8 cellular contexts compared by ENCODE assay signal in genomic region chr15:52103217-52104207, GRCh38. TPM values are rescaled to one million over a fixed set of nuclear protein-coding genes. Genes with fewer than 3 reads are reported as not detected.
DNase-seq lines count a peak whose midpoint lies in the region; ATAC-seq and TF ChIP-seq lines count a peak whose summit lies in the region.

No MANE protein-coding gene starts in this region.

- no peak overlapping the region for H3K27ac Mint-ChIP-seq in naive thymus-derived CD4-positive, alpha-beta T cell

- no peaks in the 10 kb centered on the region for H3K27me3 ChIP-seq in naive thymus-derived CD4-positive, alpha-beta T cell (ENCODE audit: control insufficient read depth in 2 of 2, insufficient read depth in 2 of 2, low read length in 2 of 2)
- H3K27me3 ChIP-seq in spleen (replicated peaks in 1 of 7): peaks cover 0 to 17% (median 0%) of the 10 kb centered on the region in 7 donors

- no peaks in the 10 kb centered on the region for H3K4me1 ChIP-seq in naive thymus-derived CD4-positive, alpha-beta T cell (ENCODE audit: control insufficient read depth in 2 of 2, insufficient read depth in 2 of 2, low read length in 2 of 2)
- peaks cover 0 to 38% (median 5%) of the 10 kb centered on the region in 6 donors for H3K4me1 ChIP-seq in spleen

- POLR2A ChIA-PET in naive thymus-derived CD4-positive, alpha-beta T cell (lab: Charles Lee): no interaction called here

- CTCF ChIA-PET in naive thymus-derived CD4-positive, alpha-beta T cell (lab: Charles Lee): no interaction called here

- H3K27ac ChIP-seq in naive thymus-derived CD4-positive, alpha-beta T cell (ENCODE audit: low read depth, low read length): no peak overlapping the region
- H3K27ac ChIP-seq in spleen: peak overlapping the region in 1 of 8 donors; percentile 24

- peaks cover 0 to 1% (median 0%) of the 10 kb centered on the region in 11 donors for H3K9me3 Mint-ChIP-seq in naive thymus-derived CD4-positive, alpha-beta T cell

- H3K4me3 ChIP-seq in naive thymus-derived CD4-positive, alpha-beta T cell (ENCODE audit: low read length): no peak overlapping the region
- no peak overlapping the region for H3K4me3 ChIP-seq in spleen

- H3K4me3 Mint-ChIP-seq in naive thymus-derived CD4-positive, alpha-beta T cell: no peak overlapping the region

- H3K36me3 Mint-ChIP-seq in naive thymus-derived CD4-positive, alpha-beta T cell: no peaks in the 10 kb centered on the region

- peaks cover 5 to 15% (median 11%) of the 10 kb centered on the region in 5 donors for H3K27me3 Mint-ChIP-seq in naive thymus-derived CD4-positive, alpha-beta T cell

- H3K36me3 ChIP-seq in naive thymus-derived CD4-positive, alpha-beta T cell (ENCODE audit: control insufficient read depth in 2 of 3, insufficient read depth in 3 of 3, low read length in 3 of 3): no peaks in the 10 kb centered on the region
- no peaks in the 10 kb centered on the region for H3K36me3 ChIP-seq in spleen

- H3K4me1 Mint-ChIP-seq in naive thymus-derived CD4-positive, alpha-beta T cell: peaks cover 0 to 5% (median 0%) of the 10 kb centered on the region in 7 donors

- TF ChIP-seq CTCF in GM10266 (IDR thresholded peaks at IDR 0.05; ENCODE audit: control insufficient read depth, insufficient read depth, low read depth, missing control alignments) (no peak), spleen (IDR thresholded peaks at IDR 0.05 in 8 of 11, conservative IDR thresholded peaks at IDR 0.05 in 3 of 11) (no peak)

- WGBS in spleen, 5 donors: 73 to 84% (median 76%) methylated on average over 5 of the region's 5 CpGs

- DNase-seq in GM10266 (ENCODE audit: extremely low spot score) (peak; percentile 78), astrocyte of the hippocampus (ENCODE audit: low read depth, low spot score) (peak; percentile 96), spleen (no peak), NCI-H1092 treated with DMSO at 0.1 percent for 48 hours (lab: John Stamatoyannopoulos, UW) (no peak)
- no peak for DNase-seq in naive thymus-derived CD4-positive, alpha-beta T cell

- peak; percentile 68 for ATAC-seq in GM21367 (IDR thresholded peaks at IDR 0.05; ENCODE audit: unreplicated experiment)
- peak; percentile 47 for ATAC-seq in HG03521 (IDR thresholded peaks at IDR 0.05; ENCODE audit: unreplicated experiment)
- ATAC-seq in naive thymus-derived CD4-positive, alpha-beta T cell: peak; percentile 42
- no peak for ATAC-seq in GM18505 (IDR thresholded peaks at IDR 0.05; ENCODE audit: unreplicated experiment)

- intact Hi-C loops in naive thymus-derived CD4-positive, alpha-beta T cell (cut with micrococcal nuclease): no loop called here
- intact Hi-C loops in spleen (cut with DNase I; ENCODE audit: low total_unique reads): no loop called here

- no peaks in the 10 kb centered on the region for H3K9me3 ChIP-seq in naive thymus-derived CD4-positive, alpha-beta T cell (ENCODE audit: control insufficient read depth in 2 of 3, low read length in 3 of 3)
- no peaks in the 10 kb centered on the region for H3K9me3 ChIP-seq in spleen

- TF ChIP-seq POLR2A in GM18505 (IDR thresholded peaks at IDR 0.05; ENCODE audit: borderline replicate concordance, extremely low read depth, insufficient read depth, insufficient read length) (no peak), spleen (IDR thresholded peaks at IDR 0.05) (no peak)

RNA-seq across cellular contexts. Expression of gene BCL2L10, which starts 9.1 kb away (rescaled TPM):
- under 1 TPM in 1 of 5 experiments, not detected in 4; 0.59 TPM for total RNA-seq in naive thymus-derived CD4-positive, alpha-beta T cell
- not detected for polyA plus RNA-seq in naive thymus-derived CD4-positive, alpha-beta T cell
- 1 to 10 TPM in 2 of 7 donors, under 1 TPM in 3, not detected in 2; 0.79 to 1.2 (median 0.87) TPM for total RNA-seq in spleen
- polyA plus RNA-seq in spleen: 10 to 100 TPM in 1 of 3 donors, 1 to 10 TPM in 2; 2.7 to 10.7 (median 3.6) TPM

Comparison
In these comparisons a context has a peak if more than half of its experiments do, and no peak if none do; other contexts are left out.
1. DNase-seq: peak in GM10266 (single experiment) and astrocyte of the hippocampus (single experiment); none in naive thymus-derived CD4-positive, alpha-beta T cell (0 of 9), spleen (single experiment) and NCI-H1092 treated with DMSO at 0.1 percent for 48 hours (single experiment).